Comparison of ENCODE assay signal across 23 cellular contexts in the genomic region with DNA sequence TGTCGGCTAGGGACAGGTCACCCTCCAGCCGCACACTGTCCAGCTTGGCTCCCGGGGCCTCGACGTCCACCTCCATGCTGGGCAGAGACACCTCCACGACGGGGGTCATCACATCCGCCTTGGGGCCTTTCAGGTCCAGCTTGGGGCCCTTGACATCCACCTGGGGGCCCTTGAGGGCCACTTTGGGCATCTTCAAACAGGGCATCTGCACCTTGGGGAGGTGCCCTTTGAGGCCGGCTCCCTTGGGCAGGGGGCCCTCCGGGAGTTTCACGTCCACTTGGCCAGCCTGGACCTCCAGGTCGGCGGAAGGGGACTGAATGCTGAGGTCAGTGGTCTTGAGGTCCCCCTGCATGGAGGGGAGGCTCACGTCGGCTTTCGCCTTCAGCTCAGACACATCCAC. TPM values are rescaled to one million over a fixed set of nuclear protein-coding genes. Genes with fewer than 3 reads are reported as not detected.
"Had no signal": no experiment of that assay in that cellular context is flagged by ENCODE, and none has a peak within 500 bp of the region (broad histone marks: within the 10 kb centered on the region; RNA-seq: fewer than 3 reads in every experiment).

No MANE protein-coding gene starts in this region.

- H3K4me3 Mint-ChIP-seq: dendritic cell treated with granulocyte-macrophage colony-stimulating factor and Interleukin-4, amounts not matched to agents 40 ng/mL and 50 ng/mL, for 4 days; effector memory CD8-positive, alpha-beta T cell; nephron progenitor cell had no signal

- DNase-seq: effector memory CD8-positive, alpha-beta T cell; esophagus squamous epithelium; foreskin fibroblast; hippocampal formation; kidney glomerular epithelial cell; mesenchymal stem cell; midbrain; nephron progenitor cell; retina; stimulated activated naive CD4-positive, alpha-beta T cell; stomach; substantia nigra; transverse colon had no signal

- H3K4me1 Mint-ChIP-seq: nephron progenitor cell had no signal

- ATAC-seq: effector memory CD8-positive, alpha-beta T cell; gastroesophageal sphincter; left lobe of liver; psoas muscle; sciatic nerve had no signal

- H3K9me3 ChIP-seq: esophagus squamous epithelium, gastroesophageal sphincter, psoas muscle, stomach, thoracic aorta, transverse colon had no signal

- H3K4me3 ChIP-seq: esophagus squamous epithelium, gastroesophageal sphincter, lung, psoas muscle, skin epidermis, stomach, thoracic aorta, transverse colon had no signal

- H3K9me3 Mint-ChIP-seq: dendritic cell treated with granulocyte-macrophage colony-stimulating factor and Interleukin-4, amounts not matched to agents 40 ng/mL and 50 ng/mL, for 4 days; effector memory CD8-positive, alpha-beta T cell; nephron progenitor cell had no signal

- H3K36me3 ChIP-seq: transverse colon had no signal

- H3K4me1 ChIP-seq: esophagus squamous epithelium, gastroesophageal sphincter, parathyroid adenoma, psoas muscle, stomach, transverse colon had no signal

- H3K27ac Mint-ChIP-seq: dendritic cell treated with granulocyte-macrophage colony-stimulating factor and Interleukin-4, amounts not matched to agents 40 ng/mL and 50 ng/mL, for 4 days; effector memory CD8-positive, alpha-beta T cell; nephron progenitor cell had no signal

- H3K27ac ChIP-seq: esophagus squamous epithelium, gastroesophageal sphincter, parathyroid adenoma, psoas muscle, skin epidermis, stomach, thoracic aorta, transverse colon had no signal

- H3K27me3 ChIP-seq: esophagus squamous epithelium, gastroesophageal sphincter, stomach had no signal

RNA-seq across cellular contexts. Expression of gene PLD4, which starts 17.9 kb away (rescaled TPM):
- total RNA-seq: epithelial cell of proximal tubule, left lobe of liver had no signal
